ENCODE assay signal across 8 cellular contexts in the genomic region with DNA sequence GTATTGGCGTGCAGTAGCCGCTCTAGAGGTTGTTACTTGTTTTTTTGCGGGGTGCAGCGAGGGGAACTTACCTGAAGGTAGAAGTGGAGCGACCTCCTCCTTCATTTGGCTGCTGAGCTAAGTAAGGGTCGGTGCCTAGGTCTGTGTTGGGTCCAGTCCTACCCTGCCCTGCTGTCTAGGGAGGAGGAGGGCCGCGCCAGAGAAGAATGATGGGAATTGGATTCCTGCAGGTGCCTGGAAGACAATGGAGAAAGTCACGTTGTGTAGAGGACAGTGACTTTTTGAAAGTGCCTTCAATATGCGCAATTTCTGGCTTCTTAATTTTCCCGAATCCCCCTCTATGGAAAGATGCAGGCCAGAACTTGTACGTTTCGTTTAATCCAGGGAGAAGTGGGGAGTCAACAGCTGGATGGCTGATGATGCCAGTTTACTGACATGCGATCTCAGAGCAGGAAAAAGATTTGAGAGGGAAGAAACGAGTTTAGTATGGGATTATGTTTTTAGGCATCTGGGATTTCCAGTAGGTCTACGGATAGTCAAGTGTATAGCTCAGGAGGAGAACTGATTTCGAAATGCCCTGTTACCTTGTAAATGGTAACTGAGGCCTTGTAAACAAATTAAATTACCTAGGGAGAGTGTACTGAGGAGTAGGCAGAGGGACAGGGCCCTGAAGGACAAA. TPM values are rescaled to one million over a fixed set of nuclear protein-coding genes. Genes with fewer than 3 reads are reported as not detected.
DNase-seq lines count a peak whose midpoint lies in the region; ATAC-seq and TF ChIP-seq lines count a peak whose summit lies in the region.

No MANE protein-coding gene starts in this region.

- CTCF ChIA-PET in A673 (lab: Charles Lee), result interaction anchor here (0.6 kb wide), 1 partner anchor 128 kb away, joined by 4 read pairs; no protein-coding TSS in a partner anchor

- peak overlapping the region; percentile 98 for H3K27ac Mint-ChIP-seq in mesothelial cell of epicardium

- H3K4me3 ChIP-seq in A673 (ENCODE audit: low read depth, low read length, poor library complexity, severe bottlenecking) (peak overlapping the region; percentile 82), urinary bladder (ENCODE audit: low read depth, low read length) (peak overlapping the region; percentile 71)

- intact Hi-C loops in A673 (cut with micrococcal nuclease; ENCODE audit: unreplicated experiment), result no loop called here

- H3K27me3 ChIP-seq in A673 (replicated peaks; ENCODE audit: insufficient read depth, low read depth, low read length, poor library complexity), result no peaks in the 10 kb centered on the region

- POLR2A ChIA-PET in A673 (lab: Charles Lee; ENCODE audit: low non-redundant PET), result interaction anchor here (0.6 kb wide), 1 partner anchor 42 kb away, joined by 5 read pairs; no protein-coding TSS in a partner anchor

- ATAC-seq in GM18870 (IDR thresholded peaks at IDR 0.05; ENCODE audit: unreplicated experiment) (peak; percentile 2), GM18519 (IDR thresholded peaks at IDR 0.05; ENCODE audit: low FRiP score, unreplicated experiment) (no peak)

- DNase-seq in A673 (ENCODE audit: low spot score) (peak; percentile 6), NCI-H69 (lab: John Stamatoyannopoulos, UW) (peak; percentile 67), mesothelial cell of epicardium (ENCODE audit: low spot score in 2 of 2, unreplicated experiment in 2 of 2) (no peak)
- DNase-seq in activated effector memory CD4-positive, alpha-beta T cell treated with anti-CD3 and anti-CD28 coated beads, Interleukin-2, amount 50 U/mL, for 16 hours, result no peak

- TF ChIP-seq CTCF in A673 (conservative IDR thresholded peaks at IDR 0.05; ENCODE audit: low read depth, low read length) (no peak), mesothelial cell of epicardium (IDR thresholded peaks at IDR 0.05; ENCODE audit: unreplicated experiment) (no peak)

- TSS peak; percentile 66 for BruUV-seq in A673 (replicated peaks; lab: Mats Ljungman, UMichigan)

- H3K27me3 Mint-ChIP-seq in mesothelial cell of epicardium (ENCODE audit: low read depth), result no peaks in the 10 kb centered on the region

- H3K9me3 Mint-ChIP-seq in mesothelial cell of epicardium, result no peaks in the 10 kb centered on the region

- peaks cover 3% of the 10 kb centered on the region for H3K4me1 ChIP-seq in A673 (ENCODE audit: insufficient read depth, low read length, poor library complexity, severe bottlenecking)
- no peaks in the 10 kb centered on the region for H3K4me1 ChIP-seq in urinary bladder (ENCODE audit: insufficient read depth)

- H3K4me1 Mint-ChIP-seq in mesothelial cell of epicardium, result peaks cover 31% of the 10 kb centered on the region

- peak overlapping the region; percentile 94 for H3K4me3 Mint-ChIP-seq in mesothelial cell of epicardium

- no peaks in the 10 kb centered on the region for H3K36me3 ChIP-seq in A673 (ENCODE audit: insufficient read depth, low read length, poor library complexity, severe bottlenecking)
- no peaks in the 10 kb centered on the region for H3K36me3 ChIP-seq in urinary bladder (ENCODE audit: insufficient read depth)

- H3K9me3 ChIP-seq in A673 (ENCODE audit: low read depth, low read length, poor library complexity, severe bottlenecking), result no peaks in the 10 kb centered on the region

- WGBS in urinary bladder, result 4% methylated on average over 17 of the region's 17 CpGs

- peak overlapping the region; percentile 83 for H3K27ac ChIP-seq in A673 (ENCODE audit: low read depth, low read length, poor library complexity, severe bottlenecking)
- H3K27ac ChIP-seq in cingulate gyrus (ENCODE audit: low read depth, low read length), result peak overlapping the region; percentile 42
- H3K27ac ChIP-seq in urinary bladder (ENCODE audit: low read depth), result peak overlapping the region; percentile 4

- H3K36me3 Mint-ChIP-seq in mesothelial cell of epicardium, result no peaks in the 10 kb centered on the region

RNA-seq across cellular contexts. Expression of gene MRPS9, which starts 0.7 kb away (rescaled TPM):
- total RNA-seq in A673 (2021), result 55.4 and 57.9 TPM in 2 replicates
- 36.2 to 39.6 TPM (median 37.1 TPM) in 3 replicates for total RNA-seq in mesothelial cell of epicardium
- total RNA-seq in urinary bladder, result 23.9 TPM
- 27.0 TPM for polyA plus RNA-seq in urinary bladder

Comparison
In these comparisons a context has a peak if more than half of its experiments do, and no peak if none do; other contexts are left out.
1. DNase-seq: peak in A673 (single experiment) and NCI-H69 (single experiment); none in mesothelial cell of epicardium (0 of 2) and activated effector memory CD4-positive, alpha-beta T cell treated with anti-CD3 and anti-CD28 coated beads, Interleukin-2, amount 50 U/mL, for 16 hours (single experiment).
2. H3K27ac ChIP-seq: peak in every context shown above with its lines; median percentile 83 in A673; 42 in cingulate gyrus; 4 in urinary bladder.